8 cellular contexts compared by ENCODE assay signal in the genomic region with DNA sequence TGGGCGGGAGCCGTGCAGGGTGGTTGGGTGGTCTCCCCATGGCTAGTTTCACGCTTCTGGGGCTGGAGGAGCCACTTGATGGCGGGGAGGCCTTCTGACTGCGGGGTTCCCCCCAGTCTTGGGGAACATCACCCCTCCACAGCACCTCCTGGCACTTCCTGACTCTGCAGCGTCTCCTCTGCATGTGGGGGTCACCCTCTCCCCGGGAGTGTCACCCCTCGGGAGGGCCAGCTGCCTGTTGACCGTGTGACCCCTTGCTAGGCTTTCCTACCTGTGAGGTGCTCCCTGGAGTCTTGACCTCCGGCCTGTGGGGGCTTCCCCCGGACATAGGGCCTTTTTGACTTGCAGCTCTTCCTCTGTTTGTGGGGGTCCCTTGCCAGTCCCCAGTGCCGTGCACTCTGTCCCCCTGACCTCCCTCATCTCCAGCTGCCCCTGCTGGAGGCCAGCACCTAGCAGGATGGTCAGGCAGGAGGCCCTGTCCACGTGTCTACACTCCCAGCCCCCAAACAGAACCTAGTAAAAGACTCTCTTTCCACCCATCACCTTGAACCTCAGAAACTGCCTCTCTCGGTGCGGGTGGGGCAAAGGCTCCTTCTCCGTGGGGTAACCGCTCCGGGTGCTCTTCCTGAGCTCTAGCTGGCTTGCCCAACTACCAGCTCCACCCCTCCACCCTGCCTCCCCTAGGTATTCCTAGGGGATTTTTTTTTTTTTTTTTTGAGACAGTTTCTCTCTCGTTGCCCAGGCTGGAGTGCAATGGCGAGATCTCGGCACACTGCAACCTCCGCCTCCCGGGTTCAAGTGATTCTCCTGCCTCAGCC. TPM values are rescaled to one million over a fixed set of nuclear protein-coding genes. Genes with fewer than 3 reads are reported as not detected.
DNase-seq lines count a peak whose midpoint lies in the region; ATAC-seq and TF ChIP-seq lines count a peak whose summit lies in the region.

No MANE protein-coding gene starts in this region.

- no peak for ATAC-seq in activated T-cell treated with anti-CD3 and anti-CD28 coated beads, Interleukin-2, amount 50 U/mL, for 4 hours
- ATAC-seq in sciatic nerve (peak; percentile 29), HG02885 (IDR thresholded peaks at IDR 0.05; ENCODE audit: poor library complexity, unreplicated experiment) (no peak)

- H3K4me3 Mint-ChIP-seq in activated T-cell treated with anti-CD3 and anti-CD28 coated beads, Interleukin-2, amount 50 U/mL, for 4 hours, result peak overlapping the region; percentile 82

- intact Hi-C loops in sciatic nerve (cut with DNase I), result no loop called here

- H3K36me3 Mint-ChIP-seq in activated T-cell treated with anti-CD3 and anti-CD28 coated beads, Interleukin-2, amount 50 U/mL, for 4 hours (ENCODE audit: insufficient read depth), result no peaks in the 10 kb centered on the region

- H3K9me3 Mint-ChIP-seq in activated T-cell treated with anti-CD3 and anti-CD28 coated beads, Interleukin-2, amount 50 U/mL, for 4 hours, result no peaks in the 10 kb centered on the region

- DNase-seq in activated T-cell treated with anti-CD3 and anti-CD28 coated beads, Interleukin-2, amount 50 U/mL, for 4 hours, result peak; percentile 9
- no peak for DNase-seq in activated T-cell treated with anti-CD3 and anti-CD28 coated beads, Interleukin-2, amount 50 U/mL, for 1 hour
- DNase-seq in RKO (ENCODE audit: low spot score), result peak; percentile 26
- no peak for DNase-seq in fibroblast of pulmonary artery (ENCODE audit: low read depth)
- DNase-seq in sciatic nerve (ENCODE audit: low spot score), result no peak
- no peak for DNase-seq in NOMO-1 (lab: John Stamatoyannopoulos, UW; ENCODE audit: unreplicated experiment in 2 of 2)
- no peak for DNase-seq in NK-92 (lab: John Stamatoyannopoulos, UW; ENCODE audit: unreplicated experiment)

- H3K4me3 ChIP-seq in fibroblast of pulmonary artery (replicated peaks; ENCODE audit: low read depth, low read length), result peak overlapping the region; percentile 73

- peaks cover 13% of the 10 kb centered on the region for H3K4me1 Mint-ChIP-seq in activated T-cell treated with anti-CD3 and anti-CD28 coated beads, Interleukin-2, amount 50 U/mL, for 4 hours (ENCODE audit: low read depth)

- no peaks in the 10 kb centered on the region for H3K27me3 Mint-ChIP-seq in activated T-cell treated with anti-CD3 and anti-CD28 coated beads, Interleukin-2, amount 50 U/mL, for 4 hours (ENCODE audit: low read depth)

- TF ChIP-seq CTCF in fibroblast of pulmonary artery (IDR thresholded peaks at IDR 0.05; ENCODE audit: low read length, missing control alignments), result no peak

RNA-seq across cellular contexts. Expression of a gene that starts 0.7 kb away (rescaled TPM):
- 1 to 10 TPM; 5.4 to 6.0 (median 5.5) TPM for total RNA-seq in activated T-cell treated with anti-CD3 and anti-CD28 coated beads, Interleukin-2, amount 50 U/mL, for 4 hours
- total RNA-seq in sciatic nerve, result 19.6 TPM

Comparison
In these comparisons a context has a peak if more than half of its experiments do, and no peak if none do; other contexts are left out.
1. DNase-seq: peak in activated T-cell treated with anti-CD3 and anti-CD28 coated beads, Interleukin-2, amount 50 U/mL, for 4 hours (single experiment) and RKO (single experiment); none in activated T-cell treated with anti-CD3 and anti-CD28 coated beads, Interleukin-2, amount 50 U/mL, for 1 hour (single experiment), fibroblast of pulmonary artery (single experiment), sciatic nerve (single experiment), NOMO-1 (0 of 2) and NK-92 (single experiment).